ENCODE assay signal across 29 cellular contexts in the genomic region with DNA sequence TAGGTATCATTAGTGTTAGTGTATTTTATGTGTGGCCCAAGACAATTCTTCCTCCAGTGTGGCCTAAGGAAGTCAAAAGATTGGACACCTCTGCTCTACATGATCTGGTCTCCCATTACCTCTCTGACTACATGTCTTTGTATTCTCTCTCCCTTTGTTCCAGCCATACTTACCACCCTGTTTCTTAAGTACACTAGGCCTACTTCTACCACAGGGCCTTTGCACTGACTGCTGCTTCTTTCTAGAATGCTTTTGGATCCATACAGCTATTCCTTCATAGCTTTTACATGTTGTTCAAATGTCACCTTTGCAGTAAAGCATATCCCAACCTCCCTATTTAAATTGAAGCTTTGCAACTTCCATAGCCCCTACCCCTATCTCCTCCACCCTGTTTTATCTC.
"Had no signal": no experiment of that assay in that cellular context is flagged by ENCODE, and none has a peak within 500 bp of the region (broad histone marks: within the 10 kb centered on the region; RNA-seq: fewer than 3 reads in every experiment).

No MANE protein-coding gene starts in this region.

- H3K27ac Mint-ChIP-seq: stimulated activated effector memory CD8-positive, alpha-beta T cell treated with anti-CD3 and anti-CD28 coated beads, Interleukin-12 subunit alpha, Interleukin-12 subunit beta, amount 100 ng/mL, for 72 hours; stimulated activated memory B cell treated with anti-CD40 and anti-IgM and Interleukin-4, amounts not matched to agents 10 μg/mL and 1 μg/mL and 100 μg/mL, for 72 hours; stimulated activated naive B cell treated with anti-CD40 and anti-IgM and Interleukin-4, amounts not matched to agents 10 μg/mL and 1 μg/mL and 100 μg/mL, for 72 hours; stimulated activated naive CD8-positive, alpha-beta T cell treated with anti-CD3 and anti-CD28 coated beads, Interleukin-15, amount 100 ng/mL, for 72 hours; stimulated activated naive CD8-positive, alpha-beta T cell treated with anti-CD3 and anti-CD28 coated beads, Interleukin-15, Interleukin-2, amounts not matched to agents 100 ng/mL and 50 ng/mL, for 24 hours; type B pancreatic cell had no signal

- DNase-seq: stimulated activated CD4-positive, alpha-beta T cell treated with anti-CD3 and anti-CD28 coated beads, Interleukin-2, amount 100 ng/mL, for 48 hours; stimulated activated CD4-positive, alpha-beta T cell treated with anti-CD3 and anti-CD28 coated beads, Interleukin-4, amount 100 ng/mL, for 1 hour; stimulated activated CD4-positive, alpha-beta T cell treated with anti-CD3 and anti-CD28 coated beads, Interleukin-4, amount 100 ng/mL, for 24 hours; stimulated activated CD4-positive, alpha-beta T cell treated with anti-CD3 and anti-CD28 coated beads, Interleukin-4, amount 100 ng/mL, for 4 hours; stimulated activated CD8-positive, alpha-beta memory T cell treated with anti-CD3 and anti-CD28 coated beads, Interleukin-4, amount 100 ng/mL, for 48 hours; stimulated activated naive B cell treated with anti-CD40 and anti-IgM and Interleukin-4, amounts not matched to agents 10 μg/mL and 1 μg/mL and 100 μg/mL, for 72 hours; stimulated activated naive CD4-positive, alpha-beta T cell; stimulated activated naive CD4-positive, alpha-beta T cell treated with Interleukin-2 at 50 U/mL for 16 hours; stimulated activated naive CD8-positive, alpha-beta T cell treated with anti-CD3 and anti-CD28 coated beads, Interleukin-15, amount 100 ng/mL, for 72 hours; stimulated activated naive CD8-positive, alpha-beta T cell treated with anti-CD3 and anti-CD28 coated beads, Interleukin-15, Interleukin-2, amounts not matched to agents 100 U/mL and 50 U/mL, for 24 hours; stomach; substantia nigra; testis; thyroid gland; tibial artery; transverse colon; trophoblast cell; upper lobe of left lung; upper lobe of right lung; uterus had no signal

- H3K27me3 ChIP-seq: stomach, suprapubic skin, testis, thyroid gland, tibial artery, tibial nerve, transverse colon, upper lobe of left lung, upper lobe of right lung, uterus, vagina had no signal

- FAIRE-seq: urothelium cell line had no signal

- H3K4me3 ChIP-seq: stomach, suprapubic skin, testis, thoracic aorta, thyroid gland, tibial artery, tibial nerve, transverse colon, upper lobe of left lung, upper lobe of right lung, uterus, vagina had no signal

- H3K36me3 ChIP-seq: stomach, suprapubic skin, thoracic aorta, thyroid gland, tibial artery, tibial nerve, transverse colon, upper lobe of left lung, upper lobe of right lung, uterus, vagina had no signal

- H3K9me3 Mint-ChIP-seq: stimulated activated effector memory CD8-positive, alpha-beta T cell treated with anti-CD3 and anti-CD28 coated beads, Interleukin-12 subunit alpha, Interleukin-12 subunit beta, amount 100 ng/mL, for 72 hours; stimulated activated naive CD8-positive, alpha-beta T cell treated with anti-CD3 and anti-CD28 coated beads, Interleukin-15, amount 100 ng/mL, for 72 hours; stimulated activated naive CD8-positive, alpha-beta T cell treated with anti-CD3 and anti-CD28 coated beads, Interleukin-15, Interleukin-2, amounts not matched to agents 100 ng/mL and 50 ng/mL, for 24 hours had no signal

- H3K36me3 Mint-ChIP-seq: type B pancreatic cell had no signal

- H3K4me1 ChIP-seq: testis, thyroid gland, uterus, vagina had no signal

- H3K27ac ChIP-seq: stomach, suprapubic skin, testis, thoracic aorta, thyroid gland, tibial artery, tibial nerve, transverse colon, upper lobe of left lung, upper lobe of right lung, uterus, vagina had no signal

- ATAC-seq: stimulated activated effector memory CD8-positive, alpha-beta T cell treated with anti-CD3 and anti-CD28 coated beads, Interleukin-12 subunit alpha, Interleukin-12 subunit beta, amount 100 ng/mL, for 72 hours; stimulated activated memory B cell treated with anti-CD40 and anti-IgM and Interleukin-4, amounts not matched to agents 10 μg/mL and 1 μg/mL and 100 μg/mL, for 72 hours; stimulated activated naive B cell treated with anti-CD40 and anti-IgM and Interleukin-4, amounts not matched to agents 10 μg/mL and 1 μg/mL and 100 μg/mL, for 72 hours; stimulated activated naive CD8-positive, alpha-beta T cell treated with anti-CD3 and anti-CD28 coated beads, Interleukin-15, amount 100 ng/mL, for 72 hours; stimulated activated naive CD8-positive, alpha-beta T cell treated with anti-CD3 and anti-CD28 coated beads, Interleukin-15, Interleukin-2, amounts not matched to agents 100 U/mL and 50 U/mL, for 24 hours; upper lobe of right lung had no signal

- H3K27me3 Mint-ChIP-seq: stimulated activated memory B cell treated with anti-CD40 and anti-IgM and Interleukin-4, amounts not matched to agents 10 μg/mL and 1 μg/mL and 100 μg/mL, for 72 hours; stimulated activated naive B cell treated with anti-CD40 and anti-IgM and Interleukin-4, amounts not matched to agents 10 μg/mL and 1 μg/mL and 100 μg/mL, for 72 hours; stimulated activated naive CD8-positive, alpha-beta T cell treated with anti-CD3 and anti-CD28 coated beads, Interleukin-15, amount 100 ng/mL, for 72 hours; stimulated activated naive CD8-positive, alpha-beta T cell treated with anti-CD3 and anti-CD28 coated beads, Interleukin-15, Interleukin-2, amounts not matched to agents 100 ng/mL and 50 ng/mL, for 24 hours; type B pancreatic cell had no signal

- H3K9me3 ChIP-seq: stomach, suprapubic skin, testis, thoracic aorta, thyroid gland, tibial artery, tibial nerve, transverse colon, upper lobe of left lung, upper lobe of right lung, uterus, vagina had no signal

- H3K4me3 Mint-ChIP-seq: stimulated activated effector memory CD8-positive, alpha-beta T cell treated with anti-CD3 and anti-CD28 coated beads, Interleukin-12 subunit alpha, Interleukin-12 subunit beta, amount 100 ng/mL, for 72 hours; stimulated activated memory B cell treated with anti-CD40 and anti-IgM and Interleukin-4, amounts not matched to agents 10 μg/mL and 1 μg/mL and 100 μg/mL, for 72 hours; stimulated activated naive B cell treated with anti-CD40 and anti-IgM and Interleukin-4, amounts not matched to agents 10 μg/mL and 1 μg/mL and 100 μg/mL, for 72 hours; stimulated activated naive CD8-positive, alpha-beta T cell treated with anti-CD3 and anti-CD28 coated beads, Interleukin-15, amount 100 ng/mL, for 72 hours; stimulated activated naive CD8-positive, alpha-beta T cell treated with anti-CD3 and anti-CD28 coated beads, Interleukin-15, Interleukin-2, amounts not matched to agents 100 ng/mL and 50 ng/mL, for 24 hours; type B pancreatic cell had no signal
